In genomic region chr6:21871831-21872230, GRCh38 we compare ENCODE assay signal across 1 cellular context.
TF ChIP-seq lines count a peak whose summit lies in the region.

No MANE protein-coding gene starts in this region.

TF ChIP-seq in GM12878, 131 proteins besides CTCF, POLR2A, EP300 and RAD21 (continued from another document):
- TF ChIP-seq NKRF (conservative IDR thresholded peaks at IDR 0.05) (no peak), IRF5 (IDR thresholded peaks at IDR 0.05; ENCODE audit: borderline replicate concordance) (no peak), NBN (IDR thresholded peaks at IDR 0.05) (no peak), E2F4 (IDR thresholded peaks at IDR 0.05; ENCODE audit: low read depth, low read length) (no peak), IKZF1 (conservative IDR thresholded peaks at IDR 0.05) (no peak), ATF3 (IDR thresholded peaks at IDR 0.05; ENCODE audit: borderline replicate concordance, extremely low read depth, low read depth, low read length) (no peak), RELA (IDR thresholded peaks at IDR 0.05; ENCODE audit: borderline replicate concordance, partially characterized antibody) (no peak), BHLHE40 (IDR thresholded peaks at IDR 0.05; ENCODE audit: borderline replicate concordance in 1 of 2, low read depth in 2 of 2, low read length in 1 of 2) (no peak)
